19 cellular contexts compared by ENCODE assay signal in genomic region chr6:145244712-145245111, GRCh38.
"Had no signal": no experiment of that assay in that cellular context is flagged by ENCODE, and none has a peak within 500 bp of the region (broad histone marks: within the 10 kb centered on the region; RNA-seq: fewer than 3 reads in every experiment).

No MANE protein-coding gene starts in this region.

- ATAC-seq: activated CD8-positive, alpha-beta memory T cell treated with anti-CD3 and anti-CD28 coated beads, Interleukin-2, amount 10 ng/mL, durations not matched to agents 7 days and 5 days; activated CD8-positive, alpha-beta T cell treated with anti-CD3 and anti-CD28 coated beads for 36 hours; gastrocnemius medialis; stimulated activated effector memory CD8-positive, alpha-beta T cell treated with anti-CD3 and anti-CD28 coated beads, Interleukin-12 subunit alpha, Interleukin-12 subunit beta, amount 100 ng/mL, for 72 hours had no signal

- H3K27me3 ChIP-seq: gastrocnemius medialis, stomach, suprapubic skin, tibial nerve had no signal

- DNase-seq: activated CD4-positive, alpha-beta T cell treated with anti-CD3 and anti-CD28 coated beads, Interleukin-2, amount 10 ng/mL, durations not matched to agents 7 days and 5 days; activated CD4-positive, CD25-positive, alpha-beta regulatory T cell treated with anti-CD3 and anti-CD28 coated beads, Interleukin-2, amount 50 U/mL, for 72 hours; activated CD8-positive, alpha-beta memory T cell treated with anti-CD3 and anti-CD28 coated beads, Interleukin-2, amount 10 ng/mL, durations not matched to agents 7 days and 5 days; activated CD8-positive, alpha-beta T cell treated with anti-CD3 and anti-CD28 coated beads for 36 hours; activated effector memory CD4-positive, alpha-beta T cell treated with anti-CD3 and anti-CD28 coated beads, Interleukin-2, amount 50 U/mL, for 16 hours; activated naive CD4-positive, alpha-beta T cell treated with anti-CD3 and anti-CD28 coated beads, Interleukin-2, amount 10 ng/mL, durations not matched to agents 7 days and 5 days; activated T-cell treated with anti-CD3 and anti-CD28 coated beads for 4 hours; effector CD4-positive, alpha-beta T cell; gastrocnemius medialis; nephron progenitor cell; nucleus accumbens; posterior cingulate gyrus; stimulated activated CD4-positive, alpha-beta T cell treated with anti-CD3 and anti-CD28 coated beads, Interleukin-1b, Interleukin-23, amount 100 ng/mL, for 48 hours; stomach; T-helper 1 cell; WERI-Rb-1 had no signal

- H3K4me1 ChIP-seq: gastrocnemius medialis, stomach, suprapubic skin, tibial nerve had no signal

- H3K36me3 ChIP-seq: gastrocnemius medialis, stomach, suprapubic skin, tibial nerve, WERI-Rb-1 had no signal

- H3K4me3 ChIP-seq: gastrocnemius medialis, stomach, suprapubic skin, tibial nerve had no signal

- H3K27ac ChIP-seq: gastrocnemius medialis, stomach, suprapubic skin, tibial nerve, WERI-Rb-1 had no signal

- H3K9me3 ChIP-seq: gastrocnemius medialis, stomach, suprapubic skin, tibial nerve had no signal
